In genomic region chr3:97692406-97692805, GRCh38 we compare ENCODE assay signal across 23 cellular contexts.
"Had no signal": no experiment of that assay in that cellular context is flagged by ENCODE, and none has a peak within 500 bp of the region (broad histone marks: within the 10 kb centered on the region; RNA-seq: fewer than 3 reads in every experiment).

No MANE protein-coding gene starts in this region.

- H3K4me1 ChIP-seq: pancreas, psoas muscle, right lobe of liver, sigmoid colon, stomach, tibial nerve, upper lobe of left lung, vagina had no signal

- H3K9me3 ChIP-seq: neutrophil, pancreas, psoas muscle, right lobe of liver, sigmoid colon, stomach, thoracic aorta, thyroid gland, tibial nerve, upper lobe of left lung, vagina had no signal

- DNase-seq: natural killer cell; nucleus accumbens; pancreas; posterior cingulate gyrus; psoas muscle; right cardiac atrium; right lobe of liver; sigmoid colon; small intestine; stimulated activated CD4-positive, alpha-beta T cell treated with anti-CD3 and anti-CD28 coated beads, Interleukin-15, amount 100 ng/mL, for 24 hours; stimulated activated CD4-positive, alpha-beta T cell treated with anti-CD3 and anti-CD28 coated beads, Interleukin-2, amount 100 ng/mL, for 24 hours; stimulated activated CD4-positive, alpha-beta T cell treated with anti-CD3 and anti-CD28 coated beads, Interleukin-2, amount 100 ng/mL, for 48 hours; stimulated activated CD4-positive, alpha-beta T cell treated with anti-CD3 and anti-CD28 coated beads, Interleukin-4, amount 100 ng/mL, for 24 hours; stimulated activated naive B cell treated with anti-CD40 and anti-IgM and Interleukin-4, amounts not matched to agents 10 μg/mL and 1 μg/mL and 100 μg/mL, for 72 hours; stimulated activated naive CD4-positive, alpha-beta T cell treated with Interleukin-2 at 50 U/mL for 16 hours; stomach; thyroid gland; trophoblast cell; upper lobe of left lung had no signal

- H3K27me3 ChIP-seq: neutrophil, pancreas, right lobe of liver, sigmoid colon, stomach, thyroid gland, tibial nerve, upper lobe of left lung, vagina had no signal

- H3K4me3 ChIP-seq: pancreas, psoas muscle, right lobe of liver, sigmoid colon, stomach, thoracic aorta, thyroid gland, tibial nerve, upper lobe of left lung, vagina had no signal

- H3K36me3 ChIP-seq: neutrophil, pancreas, right lobe of liver, sigmoid colon, stomach, thoracic aorta, thyroid gland, tibial nerve, upper lobe of left lung, vagina had no signal

- H3K27ac ChIP-seq: neutrophil, pancreas, psoas muscle, right lobe of liver, sigmoid colon, stomach, thoracic aorta, thyroid gland, tibial nerve, upper lobe of left lung, vagina had no signal
